Comparison of ENCODE assay signal across 8 cellular contexts in genomic region chr14:49861581-49861922, GRCh38. TPM values are rescaled to one million over a fixed set of nuclear protein-coding genes. Genes with fewer than 3 reads are reported as not detected.
A peak's percentile ranks its signal among the peaks of the same experiment; 100 is the strongest.
DNase-seq lines count a peak whose midpoint lies in the region; ATAC-seq and TF ChIP-seq lines count a peak whose summit lies in the region.

No MANE protein-coding gene starts in this region.

- no peak overlapping the region for H3K27ac Mint-ChIP-seq in CD8-positive, alpha-beta T cell
- H3K27ac Mint-ChIP-seq in activated CD4-positive, alpha-beta memory T cell treated with anti-CD3 and anti-CD28 coated beads for 36 hours: no peak overlapping the region
- no peak overlapping the region for H3K27ac Mint-ChIP-seq in endodermal cell

- H3K4me3 ChIP-seq in CD8-positive, alpha-beta T cell (ENCODE audit: low read depth, low read length): peak overlapping the region; percentile 80
- H3K4me3 ChIP-seq in H7 (ENCODE audit: insufficient read depth, low read depth, low read length) (peak overlapping the region; percentile 64), endodermal cell (ENCODE audit: low read length) (peak overlapping the region; percentile 94), mesodermal cell (ENCODE audit: extremely low read depth, insufficient read depth, low read length, poor library complexity, severe bottlenecking) (peak overlapping the region; percentile 84)

- peak overlapping the region; percentile 96 for H3K9ac ChIP-seq in endodermal cell (ENCODE audit: extremely low read depth, low read length, poor library complexity, severe bottlenecking)

- H3K9me3 Mint-ChIP-seq in CD8-positive, alpha-beta T cell: no peaks in the 10 kb centered on the region
- H3K9me3 Mint-ChIP-seq in activated CD4-positive, alpha-beta memory T cell treated with anti-CD3 and anti-CD28 coated beads for 36 hours: peaks cover 2% of the 10 kb centered on the region
- H3K9me3 Mint-ChIP-seq in endodermal cell: no peaks in the 10 kb centered on the region

- intact Hi-C loops in CD8-positive, alpha-beta T cell (cut with DNase I, micrococcal nuclease): loop anchor here (1.0 to 10.0 kb wide), 6 partner anchors 8 to 1986 kb away; partner anchors contain the start of genes DMAC2L (in 1 of the 2), L2HGDH (in 1 of the 2), NIN (in 1 of the 2) and SOS2 (in 1 of the 2)
- intact Hi-C loops in activated CD4-positive, alpha-beta memory T cell treated with anti-CD3 and anti-CD28 coated beads for 36 hours (cut with micrococcal nuclease): loop anchor here (5.0 kb wide), 1 partner anchor 169 kb away; the partner anchor contains the start of gene KLHDC1

- peaks cover 28% of the 10 kb centered on the region for H3K4me1 ChIP-seq in CD8-positive, alpha-beta T cell (ENCODE audit: insufficient read depth, low read length)
- H3K4me1 ChIP-seq in endodermal cell (ENCODE audit: control insufficient read depth, insufficient read depth, low read length): no peaks in the 10 kb centered on the region
- peaks cover 20% of the 10 kb centered on the region for H3K4me1 ChIP-seq in mesodermal cell (ENCODE audit: control insufficient read depth, insufficient read depth, low read length, poor library complexity, severe bottlenecking)

- no peak for TF ChIP-seq CTCF in CD8-positive, alpha-beta T cell (IDR thresholded peaks at IDR 0.05)
- TF ChIP-seq CTCF in endodermal cell (conservative IDR thresholded peaks at IDR 0.05): no peak

- no peaks in the 10 kb centered on the region for H3K27me3 Mint-ChIP-seq in CD8-positive, alpha-beta T cell (ENCODE audit: low read depth)
- peaks cover 2% of the 10 kb centered on the region for H3K27me3 Mint-ChIP-seq in activated CD4-positive, alpha-beta memory T cell treated with anti-CD3 and anti-CD28 coated beads for 36 hours
- no peaks in the 10 kb centered on the region for H3K27me3 Mint-ChIP-seq in endodermal cell (ENCODE audit: insufficient read depth)

- H3K4me1 Mint-ChIP-seq in CD8-positive, alpha-beta T cell (ENCODE audit: low read depth): peaks cover 7% of the 10 kb centered on the region
- H3K4me1 Mint-ChIP-seq in activated CD4-positive, alpha-beta memory T cell treated with anti-CD3 and anti-CD28 coated beads for 36 hours (ENCODE audit: low read depth): peaks cover 24% of the 10 kb centered on the region
- H3K4me1 Mint-ChIP-seq in endodermal cell: peaks cover 3% of the 10 kb centered on the region

- H3K27ac ChIP-seq in CD8-positive, alpha-beta T cell (ENCODE audit: low read depth, low read length): peak overlapping the region; percentile 98
- H3K27ac ChIP-seq in endodermal cell (ENCODE audit: low read depth, low read length) (peak overlapping the region; percentile 95), mesodermal cell (ENCODE audit: low read depth, low read length, severe bottlenecking) (peak overlapping the region; percentile 98)

- no peaks in the 10 kb centered on the region for H3K36me3 ChIP-seq in CD8-positive, alpha-beta T cell (ENCODE audit: insufficient read depth, low read length)
- no peaks in the 10 kb centered on the region for H3K36me3 ChIP-seq in H7 (replicated peaks; ENCODE audit: control insufficient read depth, insufficient read depth, low read length)
- no peaks in the 10 kb centered on the region for H3K36me3 ChIP-seq in endodermal cell (ENCODE audit: control insufficient read depth, insufficient read depth, low read length)
- no peaks in the 10 kb centered on the region for H3K36me3 ChIP-seq in mesodermal cell (ENCODE audit: control insufficient read depth, insufficient read depth, low read length)

- ATAC-seq in CD8-positive, alpha-beta T cell: peak; percentile 8
- no peak for ATAC-seq in HG02840 (IDR thresholded peaks at IDR 0.05; ENCODE audit: low FRiP score, unreplicated experiment)

- H3K27me3 ChIP-seq in CD8-positive, alpha-beta T cell (ENCODE audit: insufficient read depth, low read length): no peaks in the 10 kb centered on the region
- H3K27me3 ChIP-seq in H7 (ENCODE audit: control insufficient read depth, insufficient read depth, low read length): no peaks in the 10 kb centered on the region
- no peaks in the 10 kb centered on the region for H3K27me3 ChIP-seq in endodermal cell (ENCODE audit: control insufficient read depth, insufficient read depth, low read length, poor library complexity, severe bottlenecking)

- no peaks in the 10 kb centered on the region for H3K9me3 ChIP-seq in CD8-positive, alpha-beta T cell (ENCODE audit: low read length)
- H3K9me3 ChIP-seq in endodermal cell (ENCODE audit: control insufficient read depth, low read length): peaks cover 6% of the 10 kb centered on the region
- no peaks in the 10 kb centered on the region for H3K9me3 ChIP-seq in mesodermal cell (ENCODE audit: control insufficient read depth, low read length)

- peak; percentile 44 to 79 (median 61) for DNase-seq in CD8-positive, alpha-beta T cell
- DNase-seq in H7: peak; percentile 42
- DNase-seq in NCI-H526 treated with DMSO at 0.1 percent for 48 hours (lab: John Stamatoyannopoulos, UW): peak; percentile 78
- DNase-seq in activated CD4-positive, alpha-beta memory T cell treated with anti-CD3 and anti-CD28 coated beads for 36 hours: peak; percentile 74
- DNase-seq in endodermal cell: peak; percentile 86
- peak; percentile 33 to 46 for DNase-seq in stimulated activated CD8-positive, alpha-beta memory T cell treated with anti-CD3 and anti-CD28 coated beads, Interleukin-2, amount 100 ng/mL, for 1 hour (ENCODE audit: low read depth in 2 of 2)

- 2 to 13% methylated on average over 8 to 13 of the region's 13 CpGs for WGBS in endodermal cell (ENCODE audit: insufficient coverage in 1 of 2, insufficient read length in 1 of 2), 2 experiments
- 0 to 5% methylated on average over 10 of the region's 13 CpGs for WGBS in mesodermal cell (ENCODE audit: insufficient coverage in 2 of 2), 2 experiments

- no peak overlapping the region for H3K4me3 Mint-ChIP-seq in CD8-positive, alpha-beta T cell
- no peak overlapping the region for H3K4me3 Mint-ChIP-seq in activated CD4-positive, alpha-beta memory T cell treated with anti-CD3 and anti-CD28 coated beads for 36 hours
- H3K4me3 Mint-ChIP-seq in endodermal cell: no peak overlapping the region

- CTCF ChIA-PET in CD8-positive, alpha-beta T cell (lab: Charles Lee): interaction anchor here (0.6 to 13.2 kb wide), 39 partner anchors 9 to 400 kb away, joined by 3 to 186 read pairs (median 4); partner anchors contain the start of genes ARF6, DNAAF2, KLHDC2 and MGAT2
- CTCF ChIA-PET in activated CD4-positive, alpha-beta memory T cell treated with anti-CD3 and anti-CD28 coated beads for 36 hours (lab: Charles Lee): interaction anchor here (0.6 to 8.3 kb wide), 40 partner anchors 11 to 502 kb away, joined by 3 to 179 read pairs (median 7); partner anchors contain the start of genes ARF6, DNAAF2, KLHDC2 and LRR1

- peaks cover 14% of the 10 kb centered on the region for H3K36me3 Mint-ChIP-seq in CD8-positive, alpha-beta T cell
- H3K36me3 Mint-ChIP-seq in activated CD4-positive, alpha-beta memory T cell treated with anti-CD3 and anti-CD28 coated beads for 36 hours: no peaks in the 10 kb centered on the region
- H3K36me3 Mint-ChIP-seq in endodermal cell (ENCODE audit: low read depth): no peaks in the 10 kb centered on the region

- POLR2A ChIA-PET in CD8-positive, alpha-beta T cell (lab: Charles Lee): interaction anchor here (0.5 to 7.0 kb wide), 22 partner anchors 9 to 451 kb away, joined by 3 to 74 read pairs (median 14); partner anchors contain the start of genes ARF6, DMAC2L, DNAAF2 and KLHDC2
- POLR2A ChIA-PET in activated CD4-positive, alpha-beta memory T cell treated with anti-CD3 and anti-CD28 coated beads for 36 hours (lab: Charles Lee): interaction anchor here (0.6 to 6.7 kb wide), 22 partner anchors 9 to 280 kb away, joined by 3 to 83 read pairs (median 9); partner anchors contain the start of genes ARF6, KLHDC2, MGAT2 and NEMF

RNA-seq across cellular contexts. Expression of gene NEMF, which starts 9.0 kb away (rescaled TPM):
- 100 to 1,000 TPM; 101 to 106 TPM for total RNA-seq in CD8-positive, alpha-beta T cell
- total RNA-seq in H7 (2014; rRNA removed; shearing (Covaris generic)): 35.8 and 40.0 TPM in 2 replicates
- total RNA-seq in activated CD4-positive, alpha-beta memory T cell treated with anti-CD3 and anti-CD28 coated beads for 36 hours: 10 to 100 TPM; 63.6 to 71.0 TPM
- total RNA-seq in endodermal cell: 10 to 100 TPM; 75.1 to 82.6 TPM
- 55.0 TPM for polyA plus RNA-seq in endodermal cell (2013, experiment 1 of 2)
- polyA plus RNA-seq in endodermal cell (2013, experiment 2 of 2): 53.5 TPM
- 55.4 TPM for polyA plus RNA-seq in mesodermal cell (2013, experiment 1 of 2)
- 50.8 TPM for polyA plus RNA-seq in mesodermal cell (2013, experiment 2 of 2)

RNA-seq across cellular contexts. Expression of gene ARF6, which starts 31.3 kb away (rescaled TPM):
- 10 to 100 TPM; 60.9 to 62.5 TPM for total RNA-seq in CD8-positive, alpha-beta T cell
- 38.6 and 40.4 TPM in 2 replicates for total RNA-seq in H7 (2014; rRNA removed; shearing (Covaris generic))
- 100 to 1,000 TPM; 198 to 202 TPM for total RNA-seq in activated CD4-positive, alpha-beta memory T cell treated with anti-CD3 and anti-CD28 coated beads for 36 hours
- 10 to 100 TPM; 45.2 to 46.7 TPM for total RNA-seq in endodermal cell
- polyA plus RNA-seq in endodermal cell (2013, experiment 1 of 2): 33.8 TPM
- polyA plus RNA-seq in endodermal cell (2013, experiment 2 of 2): 35.7 TPM
- polyA plus RNA-seq in mesodermal cell (2013, experiment 1 of 2): 54.1 TPM
- polyA plus RNA-seq in mesodermal cell (2013, experiment 2 of 2): 59.3 TPM
